Comparison of ENCODE assay signal across 20 cellular contexts in genomic region chr1:161770250-161770649, GRCh38. TPM values are rescaled to one million over a fixed set of nuclear protein-coding genes. Genes with fewer than 3 reads are reported as not detected.
A peak's percentile ranks its signal among the peaks of the same experiment; 100 is the strongest.
DNase-seq lines count a peak whose midpoint lies in the region; ATAC-seq and TF ChIP-seq lines count a peak whose summit lies in the region.
"Had no signal": no experiment of that assay in that cellular context is flagged by ENCODE, and none has a peak within 500 bp of the region (broad histone marks: within the 10 kb centered on the region; RNA-seq: fewer than 3 reads in every experiment).

No MANE protein-coding gene starts in this region.

- no peaks in the 10 kb centered on the region for H3K27me3 Mint-ChIP-seq in activated T-cell treated with anti-CD3 and anti-CD28 coated beads, Interleukin-2, amount 50 U/mL, for 24 hours
- no peaks in the 10 kb centered on the region for H3K27me3 Mint-ChIP-seq in activated T-helper 2 cell treated with anti-CD3 and anti-CD28 coated beads, Interferon-gamma antibody, Interleukin-2, Interleukin-4, amounts not matched to agents 10 μg/mL and 5 μg/mL and 100 μg/mL, durations not matched to agents 14 hours and 24 hours and 36 hours (ENCODE audit: low read depth)
- H3K27me3 Mint-ChIP-seq in neural crest cell (ENCODE audit: low read depth), result no peaks in the 10 kb centered on the region
- H3K27me3 Mint-ChIP-seq: IgD-negative memory B cell had no signal

- H3K9me3 Mint-ChIP-seq in activated T-cell treated with anti-CD3 and anti-CD28 coated beads, Interleukin-2, amount 50 U/mL, for 24 hours, result no peaks in the 10 kb centered on the region
- H3K9me3 Mint-ChIP-seq in activated T-helper 2 cell treated with anti-CD3 and anti-CD28 coated beads, Interferon-gamma antibody, Interleukin-2, Interleukin-4, amounts not matched to agents 10 μg/mL and 5 μg/mL and 100 μg/mL, durations not matched to agents 14 hours and 24 hours and 36 hours, result no peaks in the 10 kb centered on the region
- no peaks in the 10 kb centered on the region for H3K9me3 Mint-ChIP-seq in neural crest cell
- H3K9me3 Mint-ChIP-seq: H9, IgD-negative memory B cell had no signal

- H3K4me3 Mint-ChIP-seq in activated T-cell treated with anti-CD3 and anti-CD28 coated beads, Interleukin-2, amount 50 U/mL, for 24 hours, result no peak overlapping the region
- peak overlapping the region; percentile 36 for H3K4me3 Mint-ChIP-seq in activated T-helper 2 cell treated with anti-CD3 and anti-CD28 coated beads, Interferon-gamma antibody, Interleukin-2, Interleukin-4, amounts not matched to agents 10 μg/mL and 5 μg/mL and 100 μg/mL, durations not matched to agents 14 hours and 24 hours and 36 hours (ENCODE audit: low read depth)
- peak overlapping the region; percentile 67 for H3K4me3 Mint-ChIP-seq in neural crest cell
- H3K4me3 Mint-ChIP-seq: H9 had no signal

- H3K4me1 Mint-ChIP-seq in activated T-cell treated with anti-CD3 and anti-CD28 coated beads, Interleukin-2, amount 50 U/mL, for 24 hours (ENCODE audit: low read depth), result peaks cover 36% of the 10 kb centered on the region
- peaks cover 30% of the 10 kb centered on the region for H3K4me1 Mint-ChIP-seq in activated T-helper 2 cell treated with anti-CD3 and anti-CD28 coated beads, Interferon-gamma antibody, Interleukin-2, Interleukin-4, amounts not matched to agents 10 μg/mL and 5 μg/mL and 100 μg/mL, durations not matched to agents 14 hours and 24 hours and 36 hours (ENCODE audit: low read depth)
- H3K4me1 Mint-ChIP-seq in neural crest cell, result peaks cover 18% of the 10 kb centered on the region

- no peak for TF ChIP-seq CTCF in neural crest cell (conservative IDR thresholded peaks at IDR 0.05)

- intact Hi-C loops in activated T-helper 2 cell treated with anti-CD3 and anti-CD28 coated beads, Interferon-gamma antibody, Interleukin-2, Interleukin-4, amounts not matched to agents 10 μg/mL and 5 μg/mL and 100 μg/mL, durations not matched to agents 14 hours and 24 hours and 36 hours (cut with micrococcal nuclease), result loop anchor here (5.0 kb wide), 1 partner anchor 192 kb away; no protein-coding TSS in a partner anchor
- intact Hi-C loops in cardiac septum (cut with DNase I), result no loop called here

- peaks cover 19% of the 10 kb centered on the region for H3K36me3 Mint-ChIP-seq in activated T-cell treated with anti-CD3 and anti-CD28 coated beads, Interleukin-2, amount 50 U/mL, for 24 hours (ENCODE audit: low read depth)
- H3K36me3 Mint-ChIP-seq in activated T-helper 2 cell treated with anti-CD3 and anti-CD28 coated beads, Interferon-gamma antibody, Interleukin-2, Interleukin-4, amounts not matched to agents 10 μg/mL and 5 μg/mL and 100 μg/mL, durations not matched to agents 14 hours and 24 hours and 36 hours (ENCODE audit: low read depth), result peaks cover 5% of the 10 kb centered on the region
- no peaks in the 10 kb centered on the region for H3K36me3 Mint-ChIP-seq in neural crest cell (ENCODE audit: low read depth)

- ATAC-seq in GM21786 (IDR thresholded peaks at IDR 0.05; ENCODE audit: unreplicated experiment), result no peak
- no peak for ATAC-seq in HG03175 (IDR thresholded peaks at IDR 0.05; ENCODE audit: unreplicated experiment)
- ATAC-seq: PC-3, SK-N-SH treated with all-trans-retinoic acid at 6 μM for 48 hours had no signal

- H3K4me3 ChIP-seq in Jurkat, Clone E6-1 (ENCODE audit: low read length), result peak overlapping the region; percentile 40
- H3K4me3 ChIP-seq: BLaER1 had no signal

- DNase-seq in activated T-cell treated with anti-CD3 and anti-CD28 coated beads, Interleukin-2, amount 50 U/mL, for 24 hours, result no peak
- no peak for DNase-seq in activated T-cell treated with anti-CD3 and anti-CD28 coated beads, Interleukin-2, amount 50 U/mL, for 1 hour
- DNase-seq in Jurkat, Clone E6-1 (ENCODE audit: low read depth, low spot score), result no peak
- no peak for DNase-seq in activated T-helper 2 cell treated with anti-CD3 and anti-CD28 coated beads, Interferon-gamma antibody, Interleukin-2, Interleukin-4, amounts not matched to agents 10 μg/mL and 5 μg/mL and 100 μg/mL, durations not matched to agents 14 hours and 24 hours and 36 hours (ENCODE audit: low spot score)
- DNase-seq in neural crest cell (ENCODE audit: low read depth, low spot score), result no peak
- no peak for DNase-seq in cardiac septum (ENCODE audit: low spot score)
- DNase-seq: DMS79 treated with DMSO at 0.1 percent for 48 hours, H9, MV-4-11, NCI-H1694 treated with DMSO at 0.1 percent for 48 hours, NCI-H510A, NCI-H82, PC-3, RPMI8226, SIG-M5 had no signal

- peak overlapping the region; percentile 66 for H3K27ac Mint-ChIP-seq in activated T-cell treated with anti-CD3 and anti-CD28 coated beads, Interleukin-2, amount 50 U/mL, for 24 hours
- H3K27ac Mint-ChIP-seq in activated T-helper 2 cell treated with anti-CD3 and anti-CD28 coated beads, Interferon-gamma antibody, Interleukin-2, Interleukin-4, amounts not matched to agents 10 μg/mL and 5 μg/mL and 100 μg/mL, durations not matched to agents 14 hours and 24 hours and 36 hours, result peak overlapping the region; percentile 50
- H3K27ac Mint-ChIP-seq in neural crest cell (ENCODE audit: unreplicated experiment), result no peak overlapping the region
- H3K27ac Mint-ChIP-seq: H9 had no signal

RNA-seq across cellular contexts. Expression of gene ATF6, which starts 4.1 kb away (rescaled TPM):
- 15.0 TPM for polyA plus RNA-seq in Jurkat, Clone E6-1 (2012; ENCODE audit: insufficient read depth, insufficient read length)
- 29.6 and 30.4 TPM in 2 replicates for total RNA-seq in activated T-helper 2 cell treated with anti-CD3 and anti-CD28 coated beads, Interferon-gamma antibody, Interleukin-2, Interleukin-4, amounts not matched to agents 10 μg/mL and 5 μg/mL and 100 μg/mL, durations not matched to agents 14 hours and 24 hours and 36 hours
- total RNA-seq in neural crest cell (17.8 and 18.5 TPM in 2 replicates), cardiac septum (14.9 TPM)

RNA-seq across cellular contexts. Expression of gene DUSP12, which starts 20.7 kb away (rescaled TPM):
- polyA plus RNA-seq in Jurkat, Clone E6-1 (2012; ENCODE audit: insufficient read depth, insufficient read length), result 33.1 TPM
- 31.2 and 38.0 TPM in 2 replicates for total RNA-seq in activated T-helper 2 cell treated with anti-CD3 and anti-CD28 coated beads, Interferon-gamma antibody, Interleukin-2, Interleukin-4, amounts not matched to agents 10 μg/mL and 5 μg/mL and 100 μg/mL, durations not matched to agents 14 hours and 24 hours and 36 hours
- total RNA-seq in neural crest cell (39.8 and 42.0 TPM in 2 replicates), cardiac septum (8.2 TPM)

RNA-seq across cellular contexts. Expression of gene FCRLB, which starts 48.9 kb away (rescaled TPM):
- polyA plus RNA-seq in Jurkat, Clone E6-1 (2012; ENCODE audit: insufficient read depth, insufficient read length), result not detected
- total RNA-seq in activated T-helper 2 cell treated with anti-CD3 and anti-CD28 coated beads, Interferon-gamma antibody, Interleukin-2, Interleukin-4, amounts not matched to agents 10 μg/mL and 5 μg/mL and 100 μg/mL, durations not matched to agents 14 hours and 24 hours and 36 hours, result 0.16 TPM in 1 of 2 replicates, not detected in the other
- total RNA-seq in neural crest cell (0.40 and 0.43 TPM in 2 replicates), cardiac septum (0.38 TPM)
- total RNA-seq: H9 had no signal
